ENCODE assay signal across 11 cellular contexts in genomic region chr15:58330468-58330793, GRCh38.
DNase-seq lines count a peak whose midpoint lies in the region; ATAC-seq and TF ChIP-seq lines count a peak whose summit lies in the region.
"Had no signal": no experiment of that assay in that cellular context is flagged by ENCODE, and none has a peak within 500 bp of the region (broad histone marks: within the 10 kb centered on the region; RNA-seq: fewer than 3 reads in every experiment).

No MANE protein-coding gene starts in this region.

- H3K27me3 ChIP-seq in RWPE2 (ENCODE audit: insufficient read depth, poor library complexity, severe bottlenecking) (no peaks in the 10 kb centered on the region), sigmoid colon (no peaks in the 10 kb centered on the region)

- H3K27ac ChIP-seq in RWPE2 (ENCODE audit: poor library complexity, severe bottlenecking) = peak overlapping the region; percentile 73
- peak overlapping the region in 3 of 4 donors; percentile 33 to 88 (median 85) for H3K27ac ChIP-seq in sigmoid colon

- peak overlapping the region; percentile 99 for H3K27ac Mint-ChIP-seq in Calu3 (ENCODE audit: unreplicated experiment)

- H3K36me3 ChIP-seq in RWPE2 (ENCODE audit: low read depth) = no peaks in the 10 kb centered on the region
- no peaks in the 10 kb centered on the region for H3K36me3 ChIP-seq in sigmoid colon

- CTCF ChIA-PET in Calu3 (lab: Charles Lee) = interaction anchor here (0.7 to 1.4 kb wide), 3 partner anchors 61 to 217 kb away, joined by 3 to 5 read pairs (median 3); no protein-coding TSS in a partner anchor

- H3K36me3 Mint-ChIP-seq in Calu3 (ENCODE audit: insufficient read depth, unreplicated experiment) = peaks cover 26% of the 10 kb centered on the region

- ATAC-seq in RWPE2 (ENCODE audit: low read depth) = no peak
- no peak for ATAC-seq in GM18502 (IDR thresholded peaks at IDR 0.05; ENCODE audit: poor library complexity, unreplicated experiment)
- ATAC-seq in HG03045 (IDR thresholded peaks at IDR 0.05; ENCODE audit: unreplicated experiment) = no peak

- H3K4me3 ChIP-seq in RWPE2 (ENCODE audit: severe bottlenecking) (no peak overlapping the region), iPS-18c (ENCODE audit: insufficient read depth, low read depth, low read length) (peak overlapping the region; percentile 15; the same call in 1 of the 2 replicates), sigmoid colon (no peak overlapping the region)

- H3K4me1 ChIP-seq in RWPE2 (ENCODE audit: insufficient read depth, poor library complexity, severe bottlenecking) = peaks cover 36% of the 10 kb centered on the region
- H3K4me1 ChIP-seq in sigmoid colon = peaks cover 0 to 37% (median 30%) of the 10 kb centered on the region in 4 donors

- DNase-seq in Calu3 (no peak), RWPE2 (ENCODE audit: low spot score) (no peak), sigmoid colon (no peak), COLO668 (lab: John Stamatoyannopoulos, UW; ENCODE audit: unreplicated experiment) (no peak), superior temporal gyrus (ENCODE audit: extremely low spot score) (no peak)
- DNase-seq: caudate nucleus, Karpas-422, NCI-H526 had no signal

- no peak for TF ChIP-seq EP300 in sigmoid colon (IDR thresholded peaks at IDR 0.05)

- WGBS in sigmoid colon, 2 donors = 79% methylated on average over 4 of the region's 4 CpGs

- peaks cover 58% of the 10 kb centered on the region for H3K4me1 Mint-ChIP-seq in Calu3 (ENCODE audit: low read depth, unreplicated experiment)

- peak overlapping the region; percentile 61 for H3K4me3 Mint-ChIP-seq in Calu3 (ENCODE audit: low read depth, unreplicated experiment)

- H3K9me3 Mint-ChIP-seq in Calu3 (ENCODE audit: low read depth, unreplicated experiment) = peaks cover 2% of the 10 kb centered on the region

- TF ChIP-seq POLR2A in sigmoid colon (IDR thresholded peaks at IDR 0.05) = no peak

- H3K9me3 ChIP-seq in RWPE2 (ENCODE audit: severe bottlenecking) = peaks cover 2% of the 10 kb centered on the region
- H3K9me3 ChIP-seq in iPS-18c (ENCODE audit: control insufficient read depth, insufficient read depth, low read length) = no peaks in the 10 kb centered on the region
- no peaks in the 10 kb centered on the region for H3K9me3 ChIP-seq in sigmoid colon

- intact Hi-C loops in Calu3 (cut with micrococcal nuclease; ENCODE audit: unreplicated experiment) (loop anchor here (2.0 to 5.0 kb wide), 4 partner anchors 58 to 274 kb away; no protein-coding TSS in a partner anchor), sigmoid colon (cut with DNase I) (loop anchor here (5.0 kb wide), 1 partner anchor 417 kb away; the partner anchor contains the start of gene ADAM10)

- H3K27me3 Mint-ChIP-seq in Calu3 (ENCODE audit: unreplicated experiment) = no peaks in the 10 kb centered on the region

- no peak for TF ChIP-seq CTCF in Calu3 (IDR thresholded peaks at IDR 0.05; ENCODE audit: unreplicated experiment)
- TF ChIP-seq CTCF in RWPE2 (IDR thresholded peaks at IDR 0.05; ENCODE audit: poor library complexity, severe bottlenecking) = no peak
- no peak for TF ChIP-seq CTCF in sigmoid colon (IDR thresholded peaks at IDR 0.05)

- TSS peak; percentile 72 for BruUV-seq in Calu3 (replicated peaks; lab: Mats Ljungman, UMichigan)
